Comparison of ENCODE assay signal across 25 cellular contexts in the genomic region with DNA sequence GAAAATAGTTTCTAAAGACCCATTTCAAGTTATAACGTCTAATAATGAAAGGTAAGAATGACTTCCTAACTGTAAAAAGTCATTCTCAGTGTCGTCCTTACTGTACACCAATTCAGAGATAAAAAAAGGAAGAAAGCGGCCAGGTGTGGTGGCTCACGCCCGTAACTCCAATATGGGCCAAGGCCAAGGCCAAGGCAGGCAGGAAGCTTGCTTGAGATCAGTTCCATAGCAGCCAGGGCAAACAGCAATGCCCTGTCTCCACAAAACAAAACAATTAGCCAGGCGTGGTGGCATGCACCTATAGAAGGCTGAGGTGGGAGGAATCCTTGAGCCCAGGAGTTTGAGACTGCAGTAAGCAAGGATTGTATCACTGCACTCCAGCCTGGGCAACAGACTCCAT.
"Had no signal": no experiment of that assay in that cellular context is flagged by ENCODE, and none has a peak within 500 bp of the region (broad histone marks: within the 10 kb centered on the region; RNA-seq: fewer than 3 reads in every experiment).

No MANE protein-coding gene starts in this region.

- H3K4me3 ChIP-seq: ascending aorta had no signal

- H3K27me3 ChIP-seq: ascending aorta had no signal

- ATAC-seq: activated CD4-positive, CD25-positive, alpha-beta regulatory T cell treated with anti-CD3 and anti-CD28 coated beads, Interleukin-2, amount 50 U/mL, for 24 hours; activated CD8-positive, alpha-beta memory T cell treated with anti-CD3 and anti-CD28 coated beads, Interleukin-2, amount 10 ng/mL, durations not matched to agents 7 days and 5 days; activated T-cell treated with anti-CD3 and anti-CD28 coated beads, Interleukin-2, amount 50 U/mL, for 4 hours; T-cell had no signal

- FAIRE-seq: TTC549 had no signal

- H3K27ac ChIP-seq: ascending aorta, KMS-11, VCaP had no signal

- H3K9me3 ChIP-seq: ascending aorta had no signal

- H3K4me1 ChIP-seq: ascending aorta had no signal

- DNase-seq: activated CD4-positive, alpha-beta T cell treated with anti-CD3 and anti-CD28 coated beads for 4 hours; activated CD4-positive, alpha-beta T cell treated with anti-CD3 and anti-CD28 coated beads, Interleukin-2, amount 50 U/mL, for 48 hours; activated CD8-positive, alpha-beta memory T cell treated with anti-CD3 and anti-CD28 coated beads, Interleukin-2, amount 10 ng/mL, durations not matched to agents 7 days and 5 days; activated effector memory CD4-positive, alpha-beta T cell treated with anti-CD3 and anti-CD28 coated beads, Interleukin-2, amount 50 U/mL, for 16 hours; activated naive CD4-positive, alpha-beta T cell treated with Interleukin-2 at 50 U/mL for 16 hours; activated naive CD8-positive, alpha-beta T cell treated with anti-CD3 and anti-CD28 coated beads, Interleukin-2, amount 50 U/mL, for 24 hours; activated T-cell treated with anti-CD3 and anti-CD28 coated beads, Interleukin-2, amount 50 U/mL, for 4 hours; amniotic stem cell; NCI-H1092 treated with DMSO at 0.1 percent for 48 hours; NCI-H1417 treated with DMSO at 0.1 percent for 48 hours; NCI-H1694; NCI-H2029; NCI-H345; NCI-H510A treated with DMSO at 0.1 percent for 48 hours; NCI-H69; NK-92 treated with Interleukin-12 subunit alpha and Interleukin-12 subunit beta, amount 100 ng/mL, for 24 hours; SHP77; T-cell; T-helper 2 cell; T1000 had no signal

- H3K9ac ChIP-seq: KMS-11 had no signal
